In genomic region chr17:74214642-74215331, GRCh38 we compare ENCODE assay signal across 1 cellular context.
TF ChIP-seq lines count a peak whose summit lies in the region.

No MANE protein-coding gene starts in this region.

TF ChIP-seq in GM12878, 131 proteins besides CTCF, POLR2A, EP300 and RAD21:
- TF ChIP-seq CREM (IDR thresholded peaks at IDR 0.05; ENCODE audit: low read depth) (no peak), MTA3 (IDR thresholded peaks at IDR 0.05; ENCODE audit: borderline replicate concordance, low read length) (no peak), POLR2AphosphoS2 (IDR thresholded peaks at IDR 0.05; ENCODE audit: low read depth, low read length) (no peak)
- TF ChIP-seq, protein P1, sequence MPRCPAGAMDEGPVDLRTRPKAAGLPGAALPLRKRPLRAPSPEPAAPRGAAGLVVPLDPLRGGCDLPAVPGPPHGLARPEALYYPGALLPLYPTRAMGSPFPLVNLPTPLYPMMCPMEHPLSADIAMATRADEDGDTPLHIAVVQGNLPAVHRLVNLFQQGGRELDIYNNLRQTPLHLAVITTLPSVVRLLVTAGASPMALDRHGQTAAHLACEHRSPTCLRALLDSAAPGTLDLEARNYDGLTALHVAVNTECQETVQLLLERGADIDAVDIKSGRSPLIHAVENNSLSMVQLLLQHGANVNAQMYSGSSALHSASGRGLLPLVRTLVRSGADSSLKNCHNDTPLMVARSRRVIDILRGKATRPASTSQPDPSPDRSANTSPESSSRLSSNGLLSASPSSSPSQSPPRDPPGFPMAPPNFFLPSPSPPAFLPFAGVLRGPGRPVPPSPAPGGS (IDR thresholded peaks at IDR 0.05; ENCODE audit: borderline replicate concordance, insufficient read depth, low read depth, low read length, poor library complexity, severe bottlenecking): no peak
